In genomic region chr1:29519108-29519507, GRCh38 we compare ENCODE assay signal across 28 cellular contexts.
DNase-seq lines count a peak whose midpoint lies in the region; ATAC-seq, FAIRE-seq and TF ChIP-seq lines count a peak whose summit lies in the region.
"Had no signal": no experiment of that assay in that cellular context is flagged by ENCODE, and none has a peak within 500 bp of the region (broad histone marks: within the 10 kb centered on the region; RNA-seq: fewer than 3 reads in every experiment).

No MANE protein-coding gene starts in this region.

- TF ChIP-seq CTCF in IMR-90 (conservative IDR thresholded peaks at IDR 0.05; ENCODE audit: low read depth, low read length) (no peak), glutamatergic neuron (IDR thresholded peaks at IDR 0.05; ENCODE audit: partially characterized antibody, unreplicated experiment) (no peak), spleen (IDR thresholded peaks at IDR 0.05 in 8 of 11, conservative IDR thresholded peaks at IDR 0.05 in 3 of 11) (no peak)

- H3K9me3 ChIP-seq in IMR-90 (ENCODE audit: control insufficient read depth, insufficient read depth, low read length) (no peaks in the 10 kb centered on the region), spleen (no peaks in the 10 kb centered on the region)
- H3K9me3 ChIP-seq: BE2C, body of pancreas, right lobe of liver, tibial nerve had no signal

- H3K27me3 ChIP-seq in IMR-90 (ENCODE audit: control insufficient read depth, insufficient read depth, low read length) (peaks cover 15% of the 10 kb centered on the region), spleen (replicated peaks in 1 of 7) (peaks cover 0 to 64% (median 0%) of the 10 kb centered on the region in 7 donors)
- H3K27me3 ChIP-seq: BE2C, body of pancreas, right lobe of liver had no signal

- no peak overlapping the region for H2BK120ac ChIP-seq in IMR-90 (ENCODE audit: low read depth, low read length)

- H2AFZ ChIP-seq in IMR-90 (replicated peaks; ENCODE audit: low read length, poor library complexity): peak overlapping the region; percentile 43
- H2AFZ ChIP-seq: GM23338 had no signal

- in situ Hi-C loops in IMR-90 (cut with MboI; ENCODE audit: low sequenced_read_pairs): loop anchor here (25.0 kb wide), 1 partner anchor 593 kb away; no protein-coding TSS in a partner anchor

- CTCF ChIA-PET in IMR-90 (lab: Yijun Ruan, JAX): no interaction called here
- CTCF ChIA-PET in activated CD8-positive, alpha-beta memory T cell treated with anti-CD3 and anti-CD28 coated beads, Interleukin-2, amount 10 ng/mL, durations not matched to agents 7 days and 5 days (lab: Charles Lee): no interaction called here

- H2AK5ac ChIP-seq in IMR-90 (ENCODE audit: low read depth, low read length): no peak overlapping the region

- no CpG with 5 or more reads among the region's 6 CpGs for WGBS in IMR-90 (ENCODE audit: extremely low coverage in 2 of 2, insufficient read length in 1 of 2), 2 experiments
- 71 to 84% (median 79%) methylated on average over 3 to 6 of the region's 6 CpGs for WGBS in spleen, 5 donors

- H3K9me3 Mint-ChIP-seq in activated CD8-positive, alpha-beta memory T cell treated with anti-CD3 and anti-CD28 coated beads, Interleukin-2, amount 10 ng/mL, durations not matched to agents 7 days and 5 days (ENCODE audit: low read depth): no peaks in the 10 kb centered on the region
- H3K9me3 Mint-ChIP-seq in glutamatergic neuron (ENCODE audit: unreplicated experiment): peaks cover 4% of the 10 kb centered on the region
- H3K9me3 Mint-ChIP-seq: activated CD4-positive, alpha-beta T cell treated with anti-CD3 and anti-CD28 coated beads, Interleukin-2, amount 10 ng/mL, durations not matched to agents 24 days and 14 days; activated naive CD4-positive, alpha-beta T cell treated with anti-CD3 and anti-CD28 coated beads, Interleukin-2, amount 10 ng/mL, durations not matched to agents 7 days and 5 days; CD8-positive, alpha-beta memory T cell had no signal

- no peaks in the 10 kb centered on the region for H3K4me1 ChIP-seq in IMR-90 (ENCODE audit: control insufficient read depth, insufficient read depth, low read length)
- H3K4me1 ChIP-seq in spleen: no peaks in the 10 kb centered on the region
- H3K4me1 ChIP-seq: BE2C, body of pancreas, right lobe of liver, tibial nerve had no signal

- H2BK5ac ChIP-seq in IMR-90 (ENCODE audit: low read depth, low read length, poor library complexity, severe bottlenecking): no peak overlapping the region

- no peaks in the 10 kb centered on the region for H3K36me3 Mint-ChIP-seq in activated CD8-positive, alpha-beta memory T cell treated with anti-CD3 and anti-CD28 coated beads, Interleukin-2, amount 10 ng/mL, durations not matched to agents 7 days and 5 days
- no peaks in the 10 kb centered on the region for H3K36me3 Mint-ChIP-seq in glutamatergic neuron (ENCODE audit: unreplicated experiment)
- H3K36me3 Mint-ChIP-seq: activated naive CD4-positive, alpha-beta T cell treated with anti-CD3 and anti-CD28 coated beads, Interleukin-2, amount 10 ng/mL, durations not matched to agents 7 days and 5 days; CD8-positive, alpha-beta memory T cell had no signal

- H3K4me3 ChIP-seq in IMR-90 (ENCODE audit: insufficient read depth, low read depth, low read length) (no peak overlapping the region), spleen (no peak overlapping the region)
- H3K4me3 ChIP-seq: body of pancreas, GM23338, right lobe of liver, tibial nerve had no signal

- H4K8ac ChIP-seq in IMR-90 (ENCODE audit: low read depth in 2 of 2, low read length in 2 of 2): no peak overlapping the region

- H4K20me1 ChIP-seq in IMR-90 (ENCODE audit: insufficient read depth, low read length): no peaks in the 10 kb centered on the region

- H3K36me3 ChIP-seq in IMR-90 (ENCODE audit: control insufficient read depth, insufficient read depth, low read length): no peaks in the 10 kb centered on the region
- no peaks in the 10 kb centered on the region for H3K36me3 ChIP-seq in spleen
- H3K36me3 ChIP-seq: BE2C, right lobe of liver, tibial nerve had no signal

- no peak overlapping the region for H2BK20ac ChIP-seq in IMR-90 (ENCODE audit: low read depth, low read length)

- TF ChIP-seq POLR2A in IMR-90 (IDR thresholded peaks at IDR 0.05; ENCODE audit: low read depth, low read length) (no peak), spleen (IDR thresholded peaks at IDR 0.05) (no peak)

- H3K4me3 Mint-ChIP-seq in activated CD8-positive, alpha-beta memory T cell treated with anti-CD3 and anti-CD28 coated beads, Interleukin-2, amount 10 ng/mL, durations not matched to agents 7 days and 5 days: no peak overlapping the region
- no peak overlapping the region for H3K4me3 Mint-ChIP-seq in glutamatergic neuron (ENCODE audit: unreplicated experiment)
- H3K4me3 Mint-ChIP-seq: activated CD4-positive, alpha-beta T cell treated with anti-CD3 and anti-CD28 coated beads, Interleukin-2, amount 10 ng/mL, durations not matched to agents 24 days and 14 days; activated naive CD4-positive, alpha-beta T cell treated with anti-CD3 and anti-CD28 coated beads, Interleukin-2, amount 10 ng/mL, durations not matched to agents 7 days and 5 days; CD8-positive, alpha-beta memory T cell; GM23338 had no signal

- no peak overlapping the region for H4K5ac ChIP-seq in IMR-90 (ENCODE audit: low read depth, low read length)

- no peak overlapping the region for H3K9ac ChIP-seq in IMR-90 (ENCODE audit: low read depth, low read length)

- BruUV-seq in IMR-90 (replicated peaks; lab: Mats Ljungman, UMichigan): no TSS peak

- H3K14ac ChIP-seq in IMR-90 (replicated peaks; ENCODE audit: low read depth, low read length): no peak overlapping the region

- no peak overlapping the region for H3K4ac ChIP-seq in IMR-90 (ENCODE audit: low read depth, low read length)

- dilution Hi-C loops in IMR-90 (cut with HindIII; ENCODE audit: low sequenced_read_pairs, unreplicated experiment): no loop called here

- no peak for TF ChIP-seq RAD21 in IMR-90 (IDR thresholded peaks at IDR 0.05; ENCODE audit: low read length)

- no peaks in the 10 kb centered on the region for H3K79me1 ChIP-seq in IMR-90 (ENCODE audit: low read depth in 1 of 2, low read length in 2 of 2)

- no peak for ATAC-seq in IMR-90 (ENCODE audit: low read depth)
- ATAC-seq in activated CD8-positive, alpha-beta memory T cell treated with anti-CD3 and anti-CD28 coated beads, Interleukin-2, amount 10 ng/mL, durations not matched to agents 7 days and 5 days: no peak
- ATAC-seq: body of pancreas, GM23338, PC-3, right lobe of liver had no signal

- H3K56ac ChIP-seq in IMR-90 (ENCODE audit: extremely low read depth, insufficient read depth, low read length): no peak overlapping the region

- no peak overlapping the region for H4K91ac ChIP-seq in IMR-90 (ENCODE audit: insufficient read depth, low read depth, low read length)

- no peak overlapping the region for H2BK15ac ChIP-seq in IMR-90 (ENCODE audit: low read depth, low read length)

- H3K27ac Mint-ChIP-seq in activated CD8-positive, alpha-beta memory T cell treated with anti-CD3 and anti-CD28 coated beads, Interleukin-2, amount 10 ng/mL, durations not matched to agents 7 days and 5 days: no peak overlapping the region
- peak overlapping the region; percentile 46 for H3K27ac Mint-ChIP-seq in glutamatergic neuron (ENCODE audit: unreplicated experiment)
- H3K27ac Mint-ChIP-seq: activated CD4-positive, alpha-beta T cell treated with anti-CD3 and anti-CD28 coated beads, Interleukin-2, amount 10 ng/mL, durations not matched to agents 24 days and 14 days; activated naive CD4-positive, alpha-beta T cell treated with anti-CD3 and anti-CD28 coated beads, Interleukin-2, amount 10 ng/mL, durations not matched to agents 7 days and 5 days; CD8-positive, alpha-beta memory T cell; GM23338 had no signal

- DNase-seq in IMR-90 (no peak), glutamatergic neuron (no peak), spleen (peak; percentile 45), NCI-H2227 (lab: John Stamatoyannopoulos, UW; ENCODE audit: unreplicated experiment) (no peak), GM19239 (ENCODE audit: insufficient read length, low spot score) (no peak), NCI-H1105 treated with DMSO at 0.1 percent for 48 hours (lab: John Stamatoyannopoulos, UW) (no peak)
- DNase-seq in activated CD8-positive, alpha-beta memory T cell treated with anti-CD3 and anti-CD28 coated beads, Interleukin-2, amount 10 ng/mL, durations not matched to agents 7 days and 5 days: peak; percentile 23
- no peak for DNase-seq in activated CD4-positive, alpha-beta T cell treated with anti-CD3 and anti-CD28 coated beads for 1 hour
- DNase-seq: activated CD4-positive, alpha-beta T cell treated with anti-CD3 and anti-CD28 coated beads, Interleukin-2, amount 10 ng/mL, durations not matched to agents 24 days and 14 days; activated naive CD4-positive, alpha-beta T cell treated with anti-CD3 and anti-CD28 coated beads, Interleukin-2, amount 10 ng/mL, durations not matched to agents 7 days and 5 days; BE2C; body of pancreas; DMS153; KBM-7; mammary epithelial cell; NCI-H2029; PC-3; SHP77 treated with DMSO at 0.1 percent for 48 hours; stimulated activated CD4-positive, alpha-beta T cell treated with anti-CD3 and anti-CD28 coated beads, Interleukin-4, amount 100 ng/mL, for 1 hour; T-helper 9 cell had no signal

- H2AK9ac ChIP-seq in IMR-90 (replicated peaks; ENCODE audit: low read depth, low read length, poor library complexity): no peak overlapping the region

- intact Hi-C loops in IMR-90 (cut with micrococcal nuclease): loop anchor here (10.0 kb wide), 1 partner anchor 566 kb away; no protein-coding TSS in a partner anchor
- intact Hi-C loops in spleen (cut with DNase I; ENCODE audit: low total_unique reads): no loop called here

- POLR2A ChIA-PET in IMR-90 (lab: Charles Lee; ENCODE audit: unreplicated experiment): no interaction called here

- no peaks in the 10 kb centered on the region for H3K9me1 ChIP-seq in IMR-90 (ENCODE audit: insufficient read depth, low read length)

- H3K23ac ChIP-seq in IMR-90 (ENCODE audit: low read depth, low read length): no peak overlapping the region

- H3K4me1 Mint-ChIP-seq in activated CD8-positive, alpha-beta memory T cell treated with anti-CD3 and anti-CD28 coated beads, Interleukin-2, amount 10 ng/mL, durations not matched to agents 7 days and 5 days: no peaks in the 10 kb centered on the region
- H3K4me1 Mint-ChIP-seq in glutamatergic neuron (ENCODE audit: low read depth, unreplicated experiment): peaks cover 44% of the 10 kb centered on the region
- H3K4me1 Mint-ChIP-seq: activated CD4-positive, alpha-beta T cell treated with anti-CD3 and anti-CD28 coated beads, Interleukin-2, amount 10 ng/mL, durations not matched to agents 24 days and 14 days; activated naive CD4-positive, alpha-beta T cell treated with anti-CD3 and anti-CD28 coated beads, Interleukin-2, amount 10 ng/mL, durations not matched to agents 7 days and 5 days; CD8-positive, alpha-beta memory T cell had no signal

- H3K27me3 Mint-ChIP-seq in activated CD8-positive, alpha-beta memory T cell treated with anti-CD3 and anti-CD28 coated beads, Interleukin-2, amount 10 ng/mL, durations not matched to agents 7 days and 5 days: peaks cover 2% of the 10 kb centered on the region
- peaks cover 7% of the 10 kb centered on the region for H3K27me3 Mint-ChIP-seq in glutamatergic neuron (ENCODE audit: unreplicated experiment)
- H3K27me3 Mint-ChIP-seq: activated CD4-positive, alpha-beta T cell treated with anti-CD3 and anti-CD28 coated beads, Interleukin-2, amount 10 ng/mL, durations not matched to agents 24 days and 14 days had no signal

- no peak overlapping the region for H3K27ac ChIP-seq in IMR-90 (ENCODE audit: insufficient read depth, low read length)
- no peak overlapping the region for H3K27ac ChIP-seq in spleen
- H3K27ac ChIP-seq: body of pancreas, dorsolateral prefrontal cortex, right lobe of liver, tibial nerve, VCaP had no signal

- H3K18ac ChIP-seq in IMR-90 (ENCODE audit: low read depth, low read length): no peak overlapping the region

- no peak overlapping the region for H3K4me2 ChIP-seq in IMR-90 (ENCODE audit: low read depth, low read length)
- H3K4me2 ChIP-seq: GM23338 had no signal

- no peak for FAIRE-seq in GM19239 (lab: Jason Lieb, UNC)
- FAIRE-seq: frontal cortex, HTR-8/SVneo had no signal

Comparison
In these comparisons a context has a peak if more than half of its experiments do, and no peak if none do; other contexts are left out.
1. DNase-seq: peak in activated CD8-positive, alpha-beta memory T cell treated with anti-CD3 and anti-CD28 coated beads, Interleukin-2, amount 10 ng/mL, durations not matched to agents 7 days and 5 days (single experiment) and spleen (single experiment); none in IMR-90 (single experiment), glutamatergic neuron (single experiment), NCI-H2227 (single experiment), GM19239 (single experiment), activated CD4-positive, alpha-beta T cell treated with anti-CD3 and anti-CD28 coated beads for 1 hour (single experiment) and NCI-H1105 treated with DMSO at 0.1 percent for 48 hours (single experiment).